In genomic region chr10:68163735-68164134, GRCh38 we compare ENCODE assay signal across 10 cellular contexts. TPM values are rescaled to one million over a fixed set of nuclear protein-coding genes. Genes with fewer than 3 reads are reported as not detected.
DNase-seq lines count a peak whose midpoint lies in the region; ATAC-seq, FAIRE-seq and TF ChIP-seq lines count a peak whose summit lies in the region.
"Had no signal": no experiment of that assay in that cellular context is flagged by ENCODE, and none has a peak within 500 bp of the region (broad histone marks: within the 10 kb centered on the region; RNA-seq: fewer than 3 reads in every experiment).

No MANE protein-coding gene starts in this region.

- H3K27ac Mint-ChIP-seq in type B pancreatic cell, result no peak overlapping the region
- H3K27ac Mint-ChIP-seq: activated naive CD8-positive, alpha-beta T cell; stimulated activated naive CD8-positive, alpha-beta T cell treated with anti-CD3 and anti-CD28 coated beads, Interleukin-15, Interleukin-2, amounts not matched to agents 100 ng/mL and 50 ng/mL, for 24 hours had no signal

- CTCF ChIA-PET in A549 (lab: Yijun Ruan, JAX), result interaction anchor here (1.0 to 2.0 kb wide), 3 partner anchors 8 to 80 kb away, joined by 3 to 10 read pairs (median 4); no protein-coding TSS in a partner anchor

- no peak overlapping the region for H3K4me3 Mint-ChIP-seq in type B pancreatic cell
- H3K4me3 Mint-ChIP-seq: activated naive CD8-positive, alpha-beta T cell; stimulated activated naive CD8-positive, alpha-beta T cell treated with anti-CD3 and anti-CD28 coated beads, Interleukin-15, Interleukin-2, amounts not matched to agents 100 ng/mL and 50 ng/mL, for 24 hours had no signal

- TF ChIP-seq RAD21 in A549 (conservative IDR thresholded peaks at IDR 0.05 in 1 of 2, IDR thresholded peaks at IDR 0.05 in 1 of 2), result no peak

- no peak overlapping the region for H3K4me3 ChIP-seq in A549

- TF ChIP-seq CTCF in A549 (IDR thresholded peaks at IDR 0.05) (no peak), type B pancreatic cell (conservative IDR thresholded peaks at IDR 0.05) (no peak)

- TF ChIP-seq POLR2A in A549 (IDR thresholded peaks at IDR 0.05; ENCODE audit: low read length), result no peak

- H3K9me3 ChIP-seq in A549, result no peaks in the 10 kb centered on the region

- POLR2A ChIA-PET in A549 (lab: Yijun Ruan, JAX), result no interaction called here

- H3K36me3 Mint-ChIP-seq in type B pancreatic cell, result no peaks in the 10 kb centered on the region
- H3K36me3 Mint-ChIP-seq: activated naive CD8-positive, alpha-beta T cell had no signal

- H3K4me1 ChIP-seq in A549, result peaks cover 11% of the 10 kb centered on the region; the same call in 1 of the 3 replicates

- DNase-seq in A549 (ENCODE audit: low read depth in 1 of 2, low spot score in 1 of 2) (no peak), type B pancreatic cell (ENCODE audit: extremely low spot score, unreplicated experiment) (no peak), urothelium cell line (ENCODE audit: low spot score) (no peak), NCI-H1105 treated with DMSO at 0.1 percent for 48 hours (lab: John Stamatoyannopoulos, UW) (no peak), NCI-H524 (lab: John Stamatoyannopoulos, UW) (no peak)

- no peaks in the 10 kb centered on the region for H3K27me3 Mint-ChIP-seq in type B pancreatic cell
- H3K27me3 Mint-ChIP-seq: activated naive CD8-positive, alpha-beta T cell had no signal

- WGBS in A549 (ENCODE audit: missing lambda C conversion rate), result 43% methylated on average over 2 of the region's 2 CpGs

- FAIRE-seq in A549 (lab: Jason Lieb, UNC) (no peak), urothelium cell line (lab: Jason Lieb, UNC) (no peak)

- no peak overlapping the region for H3K27ac ChIP-seq in A549

- ATAC-seq in A549 (no peak), GM19035 (IDR thresholded peaks at IDR 0.05; ENCODE audit: unreplicated experiment) (peak; percentile 94), HG02763 (IDR thresholded peaks at IDR 0.05; ENCODE audit: unreplicated experiment) (peak; percentile 95), HG03565 (IDR thresholded peaks at IDR 0.05; ENCODE audit: unreplicated experiment) (peak; percentile 94)

- no peaks in the 10 kb centered on the region for H3K4me1 Mint-ChIP-seq in type B pancreatic cell (ENCODE audit: unreplicated experiment)

- peak overlapping the region; percentile 25; the same call in 1 of the 3 replicates for H3K4me2 ChIP-seq in A549

- H3K9me3 Mint-ChIP-seq in type B pancreatic cell, result no peaks in the 10 kb centered on the region
- H3K9me3 Mint-ChIP-seq: stimulated activated naive CD8-positive, alpha-beta T cell treated with anti-CD3 and anti-CD28 coated beads, Interleukin-15, Interleukin-2, amounts not matched to agents 100 ng/mL and 50 ng/mL, for 24 hours had no signal

- no peak for TF ChIP-seq EP300 in A549 (IDR thresholded peaks at IDR 0.05)

TF ChIP-seq in A549, 52 proteins besides CTCF, POLR2A, EP300 and RAD21:
- TF ChIP-seq BHLHE40 (IDR thresholded peaks at IDR 0.05; ENCODE audit: low read depth, low read length) (no peak), NFE2L2 (conservative IDR thresholded peaks at IDR 0.05; ENCODE audit: low read length) (no peak)

RNA-seq across cellular contexts. Expression of gene MYPN, which starts 54.4 kb away (rescaled TPM):
- polyA plus RNA-seq in A549 (2011; rRNA removed) (2.1 and 2.3 TPM in 2 replicates), A549 (2017; fragmentation: RNase III; extraction: RNeasy Plus Mini Kit Qiagen cat#74134 plus additional on column Dnase treatment) (1.5 to 1.8 TPM (median 1.5 TPM) in 3 replicates)
- 0.67 and 0.95 TPM in 2 replicates for polyA plus RNA-seq in A549 (2012; cell fraction: cytosol; rRNA removed)
- polyA plus RNA-seq in A549 (2012; cell fraction: nucleus; rRNA removed), result 1.1 and 1.9 TPM in 2 replicates
- 2.3 and 2.6 TPM in 2 replicates for polyA minus RNA-seq in A549 (2011; rRNA and poly(A)+ RNA removed)
- 0.14 TPM in 1 of 2 replicates, not detected in the other for total RNA-seq in type B pancreatic cell (ENCODE audit: low replicate concordance)

Comparison
In these comparisons a context has a peak if more than half of its experiments do, and no peak if none do; other contexts are left out.
1. ATAC-seq: peak in GM19035 (single experiment), HG02763 (single experiment) and HG03565 (single experiment); none in A549 (0 of 2).